17 cellular contexts compared by ENCODE assay signal in genomic region chr6:125231133-125231532, GRCh38.
DNase-seq lines count a peak whose midpoint lies in the region; ATAC-seq and TF ChIP-seq lines count a peak whose summit lies in the region.
"Had no signal": no experiment of that assay in that cellular context is flagged by ENCODE, and none has a peak within 500 bp of the region (broad histone marks: within the 10 kb centered on the region; RNA-seq: fewer than 3 reads in every experiment).

No MANE protein-coding gene starts in this region.

- H3K36me3 Mint-ChIP-seq in MCF 10A (ENCODE audit: insufficient read depth, unreplicated experiment) (peaks cover 6% of the 10 kb centered on the region), nephron (ENCODE audit: low read depth) (no peaks in the 10 kb centered on the region)
- H3K36me3 Mint-ChIP-seq: CD8-positive, alpha-beta T cell had no signal

- H3K36me3 ChIP-seq in breast epithelium (no peaks in the 10 kb centered on the region), colonic mucosa (no peaks in the 10 kb centered on the region), transverse colon (no peaks in the 10 kb centered on the region)
- H3K36me3 ChIP-seq: BE2C had no signal

- DNase-seq in MCF 10A (ENCODE audit: unreplicated experiment) = peak; percentile 22
- no peak for DNase-seq in breast epithelium (ENCODE audit: low spot score in 2 of 2)
- DNase-seq in colonic mucosa = peak; percentile 67
- peak; percentile 62 for DNase-seq in transverse colon
- no peak for DNase-seq in caudate nucleus (lab: John Stamatoyannopoulos, UW)
- DNase-seq in T-helper 1 cell = no peak
- DNase-seq: 8988T; BE2C; CD8-positive, alpha-beta T cell; NCI-H1436 treated with DMSO at 0.1 percent for 48 hours; NCI-H2029 treated with DMSO at 0.1 percent for 48 hours; NCI-H524; SHP77 had no signal

- TF ChIP-seq POLR2A in breast epithelium (IDR thresholded peaks at IDR 0.05) = no peak
- TF ChIP-seq POLR2A in transverse colon (IDR thresholded peaks at IDR 0.05) = no peak

- POLR2A ChIA-PET in MCF 10A (lab: Yijun Ruan, JAX) = interaction anchor here (0.6 to 1.6 kb wide), 6 partner anchors 13 to 143 kb away, joined by 3 to 5 read pairs (median 3); no protein-coding TSS in a partner anchor

- no peaks in the 10 kb centered on the region for H3K9me3 ChIP-seq in breast epithelium
- H3K9me3 ChIP-seq in colonic mucosa = no peaks in the 10 kb centered on the region
- H3K9me3 ChIP-seq in transverse colon = no peaks in the 10 kb centered on the region
- H3K9me3 ChIP-seq: BE2C had no signal

- H3K4me3 ChIP-seq in breast epithelium (no peak overlapping the region), colonic mucosa (no peak overlapping the region), transverse colon (no peak overlapping the region)

- H3K4me1 ChIP-seq in breast epithelium (no peaks in the 10 kb centered on the region), colonic mucosa (no peaks in the 10 kb centered on the region), transverse colon (peaks cover 0 to 29% (median 0%) of the 10 kb centered on the region in 4 donors)
- H3K4me1 ChIP-seq: BE2C had no signal

- no peak overlapping the region for H3K27ac ChIP-seq in breast epithelium
- no peak overlapping the region for H3K27ac ChIP-seq in colonic mucosa
- H3K27ac ChIP-seq in transverse colon = peak overlapping the region in 2 of 4 donors; percentile 1 to 44
- H3K27ac ChIP-seq in caudate nucleus (ENCODE audit: low read depth, low read length) = no peak overlapping the region

- H3K4me3 Mint-ChIP-seq in MCF 10A (ENCODE audit: unreplicated experiment) (no peak overlapping the region), nephron (no peak overlapping the region)
- H3K4me3 Mint-ChIP-seq: CD8-positive, alpha-beta T cell had no signal

- H3K27me3 ChIP-seq in breast epithelium = no peaks in the 10 kb centered on the region
- H3K27me3 ChIP-seq in colonic mucosa = no peaks in the 10 kb centered on the region
- no peaks in the 10 kb centered on the region for H3K27me3 ChIP-seq in transverse colon
- H3K27me3 ChIP-seq: BE2C had no signal

- H3K9me3 Mint-ChIP-seq in MCF 10A (ENCODE audit: unreplicated experiment) (no peaks in the 10 kb centered on the region), nephron (no peaks in the 10 kb centered on the region)
- H3K9me3 Mint-ChIP-seq: CD8-positive, alpha-beta T cell had no signal

- intact Hi-C loops in MCF 10A (cut with micrococcal nuclease) (no loop called here), breast epithelium (cut with DNase I; ENCODE audit: low total_unique reads) (no loop called here), colonic mucosa (cut with DNase I) (no loop called here), transverse colon (cut with DNase I; ENCODE audit: low total_unique reads) (no loop called here)

- H3K9ac ChIP-seq in colonic mucosa (ENCODE audit: low read depth in 2 of 2, low read length in 2 of 2) = no peak overlapping the region

- H3K27me3 Mint-ChIP-seq in MCF 10A (ENCODE audit: insufficient read depth, unreplicated experiment) (no peaks in the 10 kb centered on the region), nephron (ENCODE audit: low read depth) (no peaks in the 10 kb centered on the region)

- H3K27ac Mint-ChIP-seq in MCF 10A (ENCODE audit: low read depth, unreplicated experiment) = no peak overlapping the region
- H3K27ac Mint-ChIP-seq in nephron = peak overlapping the region in 2 of 3 experiments; percentile 18 to 39
- H3K27ac Mint-ChIP-seq: CD8-positive, alpha-beta T cell had no signal

- ATAC-seq in HG02763 (IDR thresholded peaks at IDR 0.05; ENCODE audit: unreplicated experiment) = no peak
- ATAC-seq: CD8-positive, alpha-beta T cell; HCT116; Panc1 had no signal

- H3K4me1 Mint-ChIP-seq in MCF 10A (ENCODE audit: insufficient read depth, unreplicated experiment) (peaks cover 20% of the 10 kb centered on the region), nephron (peaks cover 21% of the 10 kb centered on the region)

- CTCF ChIA-PET in MCF 10A (lab: Yijun Ruan, JAX) = no interaction called here

- no peak for TF ChIP-seq EP300 in transverse colon (IDR thresholded peaks at IDR 0.05; ENCODE audit: low read depth)

- TF ChIP-seq CTCF in MCF 10A (IDR thresholded peaks at IDR 0.05; ENCODE audit: unreplicated experiment) (no peak), breast epithelium (IDR thresholded peaks at IDR 0.05) (no peak), colonic mucosa (IDR thresholded peaks at IDR 0.05) (no peak), nephron (IDR thresholded peaks at IDR 0.05; ENCODE audit: unreplicated experiment in 3 of 3) (no peak), transverse colon (IDR thresholded peaks at IDR 0.05) (no peak)

- WGBS in transverse colon (ENCODE audit: low coverage in 1 of 2), 2 donors = 43 to 60% methylated on average over 1 of the region's 1 CpG

- BruUV-seq in MCF 10A (replicated peaks; lab: Mats Ljungman, UMichigan) = no TSS peak

- in situ Hi-C loops in transverse colon (cut with MboI; ENCODE audit: low pct_ligation_motif_present in 1 of 4, low pct_unique_long_range_greater_than_20kb in 1 of 4, low sequenced_read_pairs in 3 of 4) = no loop called here

Comparison
In these comparisons a context has a peak if more than half of its experiments do, and no peak if none do; other contexts are left out.
1. DNase-seq: peak in MCF 10A (single experiment), colonic mucosa (single experiment) and transverse colon (single experiment); none in breast epithelium (0 of 2), caudate nucleus (0 of 61) and T-helper 1 cell (0 of 5).